1 cellular context compared by ENCODE assay signal in genomic region chr21:43038659-43039044, GRCh38. TPM values are rescaled to one million over a fixed set of nuclear protein-coding genes. Genes with fewer than 3 reads are reported as not detected.
"Had no signal": no experiment of that assay in that cellular context is flagged by ENCODE, and none has a peak within 500 bp of the region (broad histone marks: within the 10 kb centered on the region; RNA-seq: fewer than 3 reads in every experiment).

No MANE protein-coding gene starts in this region.

RNA-seq across cellular contexts. Expression of gene CBS, which starts 37.0 kb away (rescaled TPM):
- total RNA-seq: HT-29 had no signal
